1 cellular context compared by ENCODE assay signal in the genomic region with DNA sequence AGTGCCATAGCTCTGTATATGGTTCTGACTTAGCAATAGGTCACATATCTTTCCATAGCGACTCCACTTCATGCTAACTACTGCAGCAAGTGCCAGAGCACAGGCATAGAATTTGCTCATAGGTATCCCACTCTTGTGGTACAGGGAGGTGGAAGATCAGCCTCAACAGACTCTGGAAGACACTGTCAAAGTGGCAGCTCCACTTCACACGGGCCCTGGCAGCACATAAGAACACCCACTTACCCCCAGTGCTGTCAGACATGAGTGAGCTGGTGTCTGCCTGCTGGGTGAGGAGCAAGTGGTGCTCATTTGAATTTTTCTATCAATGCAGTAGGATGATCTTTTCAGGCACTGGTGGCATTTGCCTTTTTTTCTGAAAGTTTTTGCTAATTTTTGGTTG.
TF ChIP-seq lines count a peak whose summit lies in the region.

No MANE protein-coding gene starts in this region.

TF ChIP-seq in H1, 55 proteins besides CTCF, POLR2A, EP300 and RAD21:
- TF ChIP-seq TAF7 (optimal IDR thresholded peaks at IDR 0.05; ENCODE audit: borderline replicate concordance, low read depth, low read length) (no peak), CHD1 (IDR thresholded peaks at IDR 0.05; ENCODE audit: low read depth, low read length) (no peak), CBX8 (IDR thresholded peaks at IDR 0.05; ENCODE audit: borderline replicate concordance, low read depth, low read length) (no peak), CBX5 (IDR thresholded peaks at IDR 0.05; ENCODE audit: low read depth, low read length) (no peak), TAF1 (IDR thresholded peaks at IDR 0.05; ENCODE audit: low read depth, low read length) (no peak), ZNF274 (IDR thresholded peaks at IDR 0.05; ENCODE audit: borderline replicate concordance, extremely low read depth, low read length) (no peak), FOSL1 (IDR thresholded peaks at IDR 0.05; ENCODE audit: insufficient read depth, low read depth, low read length) (no peak)
- TF ChIP-seq, protein P1, sequence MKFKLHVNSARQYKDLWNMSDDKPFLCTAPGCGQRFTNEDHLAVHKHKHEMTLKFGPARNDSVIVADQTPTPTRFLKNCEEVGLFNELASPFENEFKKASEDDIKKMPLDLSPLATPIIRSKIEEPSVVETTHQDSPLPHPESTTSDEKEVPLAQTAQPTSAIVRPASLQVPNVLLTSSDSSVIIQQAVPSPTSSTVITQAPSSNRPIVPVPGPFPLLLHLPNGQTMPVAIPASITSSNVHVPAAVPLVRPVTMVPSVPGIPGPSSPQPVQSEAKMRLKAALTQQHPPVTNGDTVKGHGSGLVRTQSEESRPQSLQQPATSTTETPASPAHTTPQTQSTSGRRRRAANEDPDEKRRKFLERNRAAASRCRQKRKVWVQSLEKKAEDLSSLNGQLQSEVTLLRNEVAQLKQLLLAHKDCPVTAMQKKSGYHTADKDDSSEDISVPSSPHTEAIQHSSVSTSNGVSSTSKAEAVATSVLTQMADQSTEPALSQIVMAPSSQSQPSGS (IDR thresholded peaks at IDR 0.05; ENCODE audit: low read length) = no peak
